ENCODE assay signal across 19 cellular contexts in the genomic region with DNA sequence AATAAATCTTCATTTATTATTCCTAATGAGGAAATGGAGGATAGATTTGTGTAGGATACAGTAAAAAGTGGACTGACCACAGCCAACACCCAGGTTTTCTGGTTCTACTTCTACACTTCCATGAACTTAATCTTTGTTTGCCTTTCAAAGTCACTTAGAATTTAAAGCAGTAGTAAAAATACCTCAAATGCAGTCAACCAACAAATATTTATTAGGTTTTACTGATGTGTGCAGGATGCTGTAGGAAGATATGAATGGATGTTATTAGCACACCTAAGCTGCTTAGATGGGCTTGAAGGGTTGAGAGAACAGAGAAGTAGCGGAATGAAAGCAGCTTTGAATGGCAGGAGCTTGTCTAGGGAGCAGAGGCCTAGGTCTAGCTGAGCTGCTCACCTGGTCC.
DNase-seq lines count a peak whose midpoint lies in the region; ATAC-seq, FAIRE-seq and TF ChIP-seq lines count a peak whose summit lies in the region.
"Had no signal": no experiment of that assay in that cellular context is flagged by ENCODE, and none has a peak within 500 bp of the region (broad histone marks: within the 10 kb centered on the region; RNA-seq: fewer than 3 reads in every experiment).

No MANE protein-coding gene starts in this region.

- no peak overlapping the region for H3K27ac ChIP-seq in OCI-LY7 (ENCODE audit: low read depth, low read length, poor library complexity, severe bottlenecking)
- H3K27ac ChIP-seq in heart left ventricle, result no peak overlapping the region
- H3K27ac ChIP-seq: A549; BLaER1 treated with 17β-estradiol and CSF1 and Interleukin-3, amounts not matched to agents 10 nM and 100 nM had no signal

- TF ChIP-seq CTCF in OCI-LY7 (conservative IDR thresholded peaks at IDR 0.05; ENCODE audit: low read length) (no peak), heart left ventricle (IDR thresholded peaks at IDR 0.05) (no peak)

- H3K4me3 ChIP-seq in OCI-LY7 (ENCODE audit: low read depth, low read length, poor library complexity, severe bottlenecking) (no peak overlapping the region), heart left ventricle (no peak overlapping the region)
- H3K4me3 ChIP-seq: A549; BLaER1 treated with 17β-estradiol and CSF1 and Interleukin-3, amounts not matched to agents 10 nM and 100 nM had no signal

- no peaks in the 10 kb centered on the region for H3K36me3 ChIP-seq in OCI-LY7 (ENCODE audit: insufficient read depth, low read length)
- H3K36me3 ChIP-seq in heart left ventricle, result no peaks in the 10 kb centered on the region
- H3K36me3 ChIP-seq: BLaER1 treated with 17β-estradiol and CSF1 and Interleukin-3, amounts not matched to agents 10 nM and 100 nM had no signal

- H4K20me1 ChIP-seq in OCI-LY7 (ENCODE audit: insufficient read depth, low read length), result no peaks in the 10 kb centered on the region
- H4K20me1 ChIP-seq: BLaER1 treated with 17β-estradiol and CSF1 and Interleukin-3, amounts not matched to agents 10 nM and 100 nM had no signal

- peaks cover 23% of the 10 kb centered on the region for H3K4me1 ChIP-seq in OCI-LY7 (ENCODE audit: insufficient read depth, low read length, poor library complexity, severe bottlenecking)
- peaks cover 0 to 5% (median 2%) of the 10 kb centered on the region in 12 donors for H3K4me1 ChIP-seq in heart left ventricle
- H3K4me1 ChIP-seq: BLaER1 treated with 17β-estradiol and CSF1 and Interleukin-3, amounts not matched to agents 10 nM and 100 nM had no signal

- TF ChIP-seq POLR2A in GM12891 (IDR thresholded peaks at IDR 0.05; ENCODE audit: low read depth, low read length), result no peak
- no peak for TF ChIP-seq POLR2A in heart left ventricle (IDR thresholded peaks at IDR 0.05)

- no TSS peak for BruUV-seq in OCI-LY7 (replicated peaks; lab: Mats Ljungman, UMichigan)

- WGBS in heart left ventricle, 4 donors, result 51 to 100% (median 99%) methylated on average over 1 of the region's 1 CpG

- no peak for DNase-seq in GM12891 (ENCODE audit: insufficient read length, low spot score)
- peak; percentile 7 for DNase-seq in SW480 (ENCODE audit: low spot score)
- DNase-seq in kidney glomerular epithelial cell (lab: John Stamatoyannopoulos, UW), result peak; percentile 9
- DNase-seq in renal cortical epithelial cell (ENCODE audit: low read depth), result peak; percentile 61
- DNase-seq in NCI-H526 (lab: John Stamatoyannopoulos, UW), result no peak
- no peak for DNase-seq in OCI-LY7 (ENCODE audit: low spot score)
- no peak for DNase-seq in heart left ventricle
- DNase-seq: CD4-positive, CD25-positive, alpha-beta regulatory T cell; DMS153; DMS79 treated with DMSO at 0.1 percent for 48 hours; EL; HCEC 1CT; HFFc6 had no signal

- H2AFZ ChIP-seq in OCI-LY7 (ENCODE audit: low read length), result no peak overlapping the region

- peak; percentile 5 for FAIRE-seq in GM12891 (lab: Jason Lieb, UNC)
- FAIRE-seq: A549, D721Med, G401.6, GM12892 had no signal

- CTCF ChIA-PET in OCI-LY7 (lab: Charles Lee; ENCODE audit: unreplicated experiment), result no interaction called here

- H3K9me3 ChIP-seq in OCI-LY7 (ENCODE audit: low read length) (no peaks in the 10 kb centered on the region), heart left ventricle (no peaks in the 10 kb centered on the region)
- H3K9me3 ChIP-seq: A549 had no signal

- no peak overlapping the region for H3K4me2 ChIP-seq in OCI-LY7 (ENCODE audit: low read length)
- H3K4me2 ChIP-seq: A549; BLaER1 treated with 17β-estradiol and CSF1 and Interleukin-3, amounts not matched to agents 10 nM and 100 nM had no signal

- H3K27me3 ChIP-seq in heart left ventricle, result no peaks in the 10 kb centered on the region

- ATAC-seq in GM21717 (IDR thresholded peaks at IDR 0.05; ENCODE audit: unreplicated experiment), result no peak
- no peak for ATAC-seq in heart left ventricle
- ATAC-seq: A549 had no signal

- no peaks in the 10 kb centered on the region for H3K9me2 ChIP-seq in OCI-LY7 (ENCODE audit: insufficient read depth, low read length)

- no peaks in the 10 kb centered on the region for H3K79me2 ChIP-seq in OCI-LY7 (ENCODE audit: insufficient read depth, low read depth, low read length)

- intact Hi-C loops in OCI-LY7 (cut with micrococcal nuclease; ENCODE audit: unreplicated experiment), result no loop called here
- intact Hi-C loops in heart left ventricle (cut with DNase I), result no loop called here

- POLR2A ChIA-PET in OCI-LY7 (lab: Charles Lee), result interaction anchor here (0.8 to 2.7 kb wide), 5 partner anchors 9 to 124 kb away, joined by 3 to 7 read pairs (median 4); no protein-coding TSS in a partner anchor

TF ChIP-seq in GM12891, 5 proteins besides CTCF, POLR2A, EP300 and RAD21:
- TF ChIP-seq TAF1 (IDR thresholded peaks at IDR 0.05; ENCODE audit: low read depth, low read length) (no peak), POLR2AphosphoS5 (IDR thresholded peaks at IDR 0.05; ENCODE audit: low read depth, low read length) (no peak), PAX5 (IDR thresholded peaks at IDR 0.05; ENCODE audit: insufficient read depth, low read length, severe bottlenecking) (no peak), SPI1 (IDR thresholded peaks at IDR 0.05; ENCODE audit: low read depth, low read length) (no peak), POU2F2 (IDR thresholded peaks at IDR 0.05; ENCODE audit: low read depth, low read length) (no peak)

Comparison
In these comparisons a context has a peak if more than half of its experiments do, and no peak if none do; other contexts are left out.
1. DNase-seq: peak in SW480 (single experiment), kidney glomerular epithelial cell (single experiment) and renal cortical epithelial cell (single experiment); none in GM12891 (single experiment), NCI-H526 (0 of 2), OCI-LY7 (single experiment) and heart left ventricle (0 of 5).